ENCODE assay signal across 7 cellular contexts in genomic region chr10:35421553-35422178, GRCh38.
DNase-seq lines count a peak whose midpoint lies in the region; ATAC-seq, FAIRE-seq and TF ChIP-seq lines count a peak whose summit lies in the region.

No MANE protein-coding gene starts in this region.

- TF ChIP-seq CTCF in dorsolateral prefrontal cortex (IDR thresholded peaks at IDR 0.05 in 54 of 56, conservative IDR thresholded peaks at IDR 0.05 in 2 of 56; ENCODE audit: low read depth in 1 of 56, partially characterized antibody in 56 of 56): no peak

- peak overlapping the region in 4 of 59 donors; percentile 10 to 20 (median 14) for H3K4me3 ChIP-seq in dorsolateral prefrontal cortex

- no peaks in the 10 kb centered on the region for H3K27me3 Mint-ChIP-seq in activated T-helper 2 cell treated with anti-CD3 and anti-CD28 coated beads, Interferon-gamma antibody, Interleukin-2, Interleukin-4, amounts not matched to agents 10 μg/mL and 5 μg/mL and 100 μg/mL, durations not matched to agents 14 hours and 24 hours and 36 hours (ENCODE audit: low read depth)

- ATAC-seq in HG03159 (IDR thresholded peaks at IDR 0.05; ENCODE audit: unreplicated experiment) (no peak), GM19463 (IDR thresholded peaks at IDR 0.05; ENCODE audit: unreplicated experiment) (no peak)

- H3K27ac Mint-ChIP-seq in activated T-helper 2 cell treated with anti-CD3 and anti-CD28 coated beads, Interferon-gamma antibody, Interleukin-2, Interleukin-4, amounts not matched to agents 10 μg/mL and 5 μg/mL and 100 μg/mL, durations not matched to agents 14 hours and 24 hours and 36 hours: no peak overlapping the region

- H3K9me3 Mint-ChIP-seq in activated T-helper 2 cell treated with anti-CD3 and anti-CD28 coated beads, Interferon-gamma antibody, Interleukin-2, Interleukin-4, amounts not matched to agents 10 μg/mL and 5 μg/mL and 100 μg/mL, durations not matched to agents 14 hours and 24 hours and 36 hours: no peaks in the 10 kb centered on the region

- H3K27me3 ChIP-seq in dorsolateral prefrontal cortex: no peaks in the 10 kb centered on the region

- intact Hi-C loops in dorsolateral prefrontal cortex (cut with DNase I): no loop called here
- intact Hi-C loops in activated T-helper 2 cell treated with anti-CD3 and anti-CD28 coated beads, Interferon-gamma antibody, Interleukin-2, Interleukin-4, amounts not matched to agents 10 μg/mL and 5 μg/mL and 100 μg/mL, durations not matched to agents 14 hours and 24 hours and 36 hours (cut with micrococcal nuclease): no loop called here

- peak overlapping the region in 58 of 59 donors; percentile 33 to 91 (median 74) for H3K27ac ChIP-seq in dorsolateral prefrontal cortex

- DNase-seq in NCI-H460 (ENCODE audit: extremely low read depth, low read depth) (peak; percentile 62), dorsolateral prefrontal cortex (no peak), medulla oblongata (ENCODE audit: extremely low spot score) (peak; percentile 65), urothelium cell line (ENCODE audit: low spot score) (peak; percentile 74)
- no peak for DNase-seq in activated T-helper 2 cell treated with anti-CD3 and anti-CD28 coated beads, Interferon-gamma antibody, Interleukin-2, Interleukin-4, amounts not matched to agents 10 μg/mL and 5 μg/mL and 100 μg/mL, durations not matched to agents 14 hours and 24 hours and 36 hours (ENCODE audit: low spot score)

- peaks cover 20% of the 10 kb centered on the region for H3K4me1 Mint-ChIP-seq in activated T-helper 2 cell treated with anti-CD3 and anti-CD28 coated beads, Interferon-gamma antibody, Interleukin-2, Interleukin-4, amounts not matched to agents 10 μg/mL and 5 μg/mL and 100 μg/mL, durations not matched to agents 14 hours and 24 hours and 36 hours (ENCODE audit: low read depth)

- FAIRE-seq in urothelium cell line (lab: Jason Lieb, UNC): no peak

- H3K36me3 Mint-ChIP-seq in activated T-helper 2 cell treated with anti-CD3 and anti-CD28 coated beads, Interferon-gamma antibody, Interleukin-2, Interleukin-4, amounts not matched to agents 10 μg/mL and 5 μg/mL and 100 μg/mL, durations not matched to agents 14 hours and 24 hours and 36 hours (ENCODE audit: low read depth): no peaks in the 10 kb centered on the region

- no peak overlapping the region for H3K4me3 Mint-ChIP-seq in activated T-helper 2 cell treated with anti-CD3 and anti-CD28 coated beads, Interferon-gamma antibody, Interleukin-2, Interleukin-4, amounts not matched to agents 10 μg/mL and 5 μg/mL and 100 μg/mL, durations not matched to agents 14 hours and 24 hours and 36 hours (ENCODE audit: low read depth)

Comparison
In these comparisons a context has a peak if more than half of its experiments do, and no peak if none do; other contexts are left out.
1. DNase-seq: peak in NCI-H460 (single experiment), medulla oblongata (single experiment) and urothelium cell line (single experiment); none in dorsolateral prefrontal cortex (0 of 10) and activated T-helper 2 cell treated with anti-CD3 and anti-CD28 coated beads, Interferon-gamma antibody, Interleukin-2, Interleukin-4, amounts not matched to agents 10 μg/mL and 5 μg/mL and 100 μg/mL, durations not matched to agents 14 hours and 24 hours and 36 hours (single experiment).